Comparison of ENCODE assay signal across 11 cellular contexts in genomic region chr19:13033244-13033643, GRCh38. TPM values are rescaled to one million over a fixed set of nuclear protein-coding genes. Genes with fewer than 3 reads are reported as not detected.
A peak's percentile ranks its signal among the peaks of the same experiment; 100 is the strongest.
DNase-seq lines count a peak whose midpoint lies in the region; ATAC-seq and TF ChIP-seq lines count a peak whose summit lies in the region.
"Had no signal": no experiment of that assay in that cellular context is flagged by ENCODE, and none has a peak within 500 bp of the region (broad histone marks: within the 10 kb centered on the region; RNA-seq: fewer than 3 reads in every experiment).

No MANE protein-coding gene starts in this region.

- TF ChIP-seq POLR2A in esophagus squamous epithelium (IDR thresholded peaks at IDR 0.05) = no peak

- no peaks in the 10 kb centered on the region for H3K9me3 Mint-ChIP-seq in activated naive CD4-positive, alpha-beta T cell treated with anti-CD3 and anti-CD28 coated beads, Interleukin-2, amount 50 U/mL, for 72 hours

- WGBS in esophagus squamous epithelium, 2 donors = 71 to 86% methylated on average over 1 of the region's 1 CpG

- H3K4me1 ChIP-seq in esophagus squamous epithelium = peaks cover 71 to 100% (median 89%) of the 10 kb centered on the region in 3 donors

- no peak for ATAC-seq in activated naive CD4-positive, alpha-beta T cell treated with anti-CD3 and anti-CD28 coated beads, Interleukin-2, amount 50 U/mL, for 72 hours
- no peak for ATAC-seq in GM21825 (IDR thresholded peaks at IDR 0.05; ENCODE audit: unreplicated experiment)

- POLR2A ChIA-PET in RWPE1 (lab: Yijun Ruan, JAX; ENCODE audit: low non-redundant PET) = no interaction called here

- H3K36me3 ChIP-seq in GM06990 (ENCODE audit: control insufficient read depth, insufficient read depth, low read length) = no peaks in the 10 kb centered on the region
- peaks cover 0 to 12% (median 3%) of the 10 kb centered on the region in 3 donors for H3K36me3 ChIP-seq in esophagus squamous epithelium

- no peak for DNase-seq in GM06990 (ENCODE audit: extremely low read depth, insufficient read length)
- DNase-seq in RWPE1 (ENCODE audit: low spot score) = no peak
- no peak for DNase-seq in esophagus squamous epithelium (lab: John Stamatoyannopoulos, UW)
- no peak for DNase-seq in DMS 273 treated with DMSO at 0.1 percent for 48 hours (lab: John Stamatoyannopoulos, UW)
- no peak for DNase-seq in activated naive CD4-positive, alpha-beta T cell treated with anti-CD3 and anti-CD28 coated beads, Interleukin-2, amount 50 U/mL, for 72 hours (ENCODE audit: low spot score in 2 of 2)
- no peak for DNase-seq in NCI-H446 (lab: John Stamatoyannopoulos, UW)
- DNase-seq: cortex of kidney, kidney glomerular epithelial cell, MM.1S had no signal

- CTCF ChIA-PET in RWPE1 (lab: Yijun Ruan, JAX) = interaction anchor here (0.7 to 2.1 kb wide), 15 partner anchors 8 to 68 kb away, joined by 3 to 17 read pairs (median 4); no protein-coding TSS in a partner anchor

- H3K9me3 ChIP-seq in esophagus squamous epithelium = no peaks in the 10 kb centered on the region

- intact Hi-C loops in esophagus squamous epithelium (cut with DNase I) = no loop called here

- no peak overlapping the region for H3K27ac Mint-ChIP-seq in activated naive CD4-positive, alpha-beta T cell treated with anti-CD3 and anti-CD28 coated beads, Interleukin-2, amount 50 U/mL, for 72 hours

- H3K36me3 Mint-ChIP-seq in activated naive CD4-positive, alpha-beta T cell treated with anti-CD3 and anti-CD28 coated beads, Interleukin-2, amount 50 U/mL, for 72 hours = no peaks in the 10 kb centered on the region

- H3K27me3 ChIP-seq in GM06990 (replicated peaks; ENCODE audit: control insufficient read depth, insufficient read depth, low read length) (no peaks in the 10 kb centered on the region; the same call in 1 of the 2 replicates), esophagus squamous epithelium (no peaks in the 10 kb centered on the region)

- peak overlapping the region; percentile 77 for H3K27ac ChIP-seq in RWPE1
- peak overlapping the region; percentile 81 to 98 (median 90) for H3K27ac ChIP-seq in esophagus squamous epithelium
- H3K27ac ChIP-seq in skin epidermis = peak overlapping the region in 15 of 21 experiments; percentile 8 to 97 (median 59)

- H3K4me3 ChIP-seq in GM06990 (replicated peaks; ENCODE audit: low read depth, low read length) = no peak overlapping the region
- H3K4me3 ChIP-seq in esophagus squamous epithelium = no peak overlapping the region
- no peak overlapping the region for H3K4me3 ChIP-seq in skin epidermis

- TF ChIP-seq CTCF in GM06990 (IDR thresholded peaks at IDR 0.05; ENCODE audit: insufficient read depth, low read length, poor library complexity, severe bottlenecking) (peak; percentile 29), RWPE1 (conservative IDR thresholded peaks at IDR 0.05; ENCODE audit: low read depth) (no peak), esophagus squamous epithelium (IDR thresholded peaks at IDR 0.05) (peak in 1 of 6 experiments; percentile 5)

RNA-seq across cellular contexts. Expression of gene NFIX, which starts 38.0 kb away (rescaled TPM):
- 10 to 100 TPM; 32.3 to 81.2 (median 51.6) TPM for total RNA-seq in esophagus squamous epithelium
- 1 to 10 TPM; 1.8 to 5.4 TPM for total RNA-seq in activated naive CD4-positive, alpha-beta T cell treated with anti-CD3 and anti-CD28 coated beads, Interleukin-2, amount 50 U/mL, for 72 hours

Comparison
In these comparisons a context has a peak if more than half of its experiments do, and no peak if none do; other contexts are left out.
1. RNA of gene NFIX, which starts 38.0 kb away (total RNA-seq): 32.3 to 81.2 TPM in esophagus squamous epithelium; 1.8 to 5.4 TPM in activated naive CD4-positive, alpha-beta T cell treated with anti-CD3 and anti-CD28 coated beads, Interleukin-2, amount 50 U/mL, for 72 hours; every median in the first group is over 4 times any median in the second.
2. Peak in every context shown above with its lines, with median percentiles within 50 percentile points of each other: H3K27ac ChIP-seq.